ENCODE assay signal across 8 cellular contexts in genomic region chr2:161136696-161137324, GRCh38. TPM values are rescaled to one million over a fixed set of nuclear protein-coding genes. Genes with fewer than 3 reads are reported as not detected.
DNase-seq lines count a peak whose midpoint lies in the region; ATAC-seq and TF ChIP-seq lines count a peak whose summit lies in the region.

No MANE protein-coding gene starts in this region.

- H3K4me1 ChIP-seq in tibial artery: peaks cover 0 to 57% (median 21%) of the 10 kb centered on the region in 4 donors
- H3K4me1 ChIP-seq in adrenal gland (replicated peaks in 1 of 2): peaks cover 9 to 33% of the 10 kb centered on the region in 2 donors

- intact Hi-C loops in activated T-helper 2 cell treated with anti-CD3 and anti-CD28 coated beads, Interferon-gamma antibody, Interleukin-2, Interleukin-4, amounts not matched to agents 10 μg/mL and 5 μg/mL and 100 μg/mL, durations not matched to agents 14 hours and 24 hours and 36 hours (cut with micrococcal nuclease): loop anchor here (1.0 kb wide), 2 partner anchors 14 to 23 kb away; partner anchors contain the start of gene TANK
- intact Hi-C loops in tibial artery (cut with DNase I; ENCODE audit: low total_unique reads): no loop called here
- intact Hi-C loops in adrenal gland (cut with DNase I): no loop called here

- peak; percentile 56 for DNase-seq in GM06990 (ENCODE audit: extremely low read depth, insufficient read length)
- no peak for DNase-seq in activated T-helper 2 cell treated with anti-CD3 and anti-CD28 coated beads, Interferon-gamma antibody, Interleukin-2, Interleukin-4, amounts not matched to agents 10 μg/mL and 5 μg/mL and 100 μg/mL, durations not matched to agents 14 hours and 24 hours and 36 hours (ENCODE audit: low spot score)
- DNase-seq in inferior parietal cortex (ENCODE audit: extremely low spot score): peak; percentile 27
- no peak for DNase-seq in tibial artery
- DNase-seq in NCI-H69 (lab: John Stamatoyannopoulos, UW): no peak
- DNase-seq in adrenal gland: no peak

- H3K36me3 ChIP-seq in GM06990 (ENCODE audit: control insufficient read depth, insufficient read depth, low read length) (no peaks in the 10 kb centered on the region), tibial artery (no peaks in the 10 kb centered on the region), adrenal gland (replicated peaks in 1 of 2) (no peaks in the 10 kb centered on the region)

- TF ChIP-seq CTCF in GM06990 (IDR thresholded peaks at IDR 0.05; ENCODE audit: insufficient read depth, low read length, poor library complexity, severe bottlenecking): no peak
- TF ChIP-seq CTCF in tibial artery (IDR thresholded peaks at IDR 0.05): no peak
- TF ChIP-seq CTCF in adrenal gland (IDR thresholded peaks at IDR 0.05): no peak

- peaks cover 21% of the 10 kb centered on the region for H3K36me3 Mint-ChIP-seq in activated T-helper 2 cell treated with anti-CD3 and anti-CD28 coated beads, Interferon-gamma antibody, Interleukin-2, Interleukin-4, amounts not matched to agents 10 μg/mL and 5 μg/mL and 100 μg/mL, durations not matched to agents 14 hours and 24 hours and 36 hours (ENCODE audit: low read depth)

- peaks cover 9% of the 10 kb centered on the region for H3K9me3 Mint-ChIP-seq in activated T-helper 2 cell treated with anti-CD3 and anti-CD28 coated beads, Interferon-gamma antibody, Interleukin-2, Interleukin-4, amounts not matched to agents 10 μg/mL and 5 μg/mL and 100 μg/mL, durations not matched to agents 14 hours and 24 hours and 36 hours

- peak overlapping the region; percentile 96 for H3K27ac Mint-ChIP-seq in activated T-helper 2 cell treated with anti-CD3 and anti-CD28 coated beads, Interferon-gamma antibody, Interleukin-2, Interleukin-4, amounts not matched to agents 10 μg/mL and 5 μg/mL and 100 μg/mL, durations not matched to agents 14 hours and 24 hours and 36 hours

- H3K4me1 Mint-ChIP-seq in activated T-helper 2 cell treated with anti-CD3 and anti-CD28 coated beads, Interferon-gamma antibody, Interleukin-2, Interleukin-4, amounts not matched to agents 10 μg/mL and 5 μg/mL and 100 μg/mL, durations not matched to agents 14 hours and 24 hours and 36 hours (ENCODE audit: low read depth): peaks cover 44% of the 10 kb centered on the region

- peak overlapping the region; percentile 84 for H3K4me3 ChIP-seq in GM06990 (replicated peaks; ENCODE audit: low read depth, low read length)
- H3K4me3 ChIP-seq in tibial artery: peak overlapping the region; percentile 14 to 19
- peak overlapping the region in 1 of 4 donors; percentile 25 for H3K4me3 ChIP-seq in adrenal gland

- peak overlapping the region; percentile 88 for H3K4me3 Mint-ChIP-seq in activated T-helper 2 cell treated with anti-CD3 and anti-CD28 coated beads, Interferon-gamma antibody, Interleukin-2, Interleukin-4, amounts not matched to agents 10 μg/mL and 5 μg/mL and 100 μg/mL, durations not matched to agents 14 hours and 24 hours and 36 hours (ENCODE audit: low read depth)

- H3K27me3 Mint-ChIP-seq in activated T-helper 2 cell treated with anti-CD3 and anti-CD28 coated beads, Interferon-gamma antibody, Interleukin-2, Interleukin-4, amounts not matched to agents 10 μg/mL and 5 μg/mL and 100 μg/mL, durations not matched to agents 14 hours and 24 hours and 36 hours (ENCODE audit: low read depth): no peaks in the 10 kb centered on the region

- H3K9me3 ChIP-seq in tibial artery (no peaks in the 10 kb centered on the region), adrenal gland (replicated peaks in 1 of 3) (no peaks in the 10 kb centered on the region)

- H3K27ac ChIP-seq in tibial artery (peak overlapping the region; percentile 53 to 54), adrenal gland (peak overlapping the region in 2 of 5 donors; percentile 42 to 52)

- H3K27me3 ChIP-seq in GM06990 (replicated peaks; ENCODE audit: control insufficient read depth, insufficient read depth, low read length) (no peaks in the 10 kb centered on the region), tibial artery (no peaks in the 10 kb centered on the region), adrenal gland (no peaks in the 10 kb centered on the region)

- ATAC-seq in GM19468 (IDR thresholded peaks at IDR 0.05; ENCODE audit: extremely low read depth, unreplicated experiment) (peak; percentile 93), HG03565 (IDR thresholded peaks at IDR 0.05; ENCODE audit: unreplicated experiment) (peak; percentile 77)

- TF ChIP-seq POLR2A in adrenal gland (IDR thresholded peaks at IDR 0.05): no peak

- WGBS in adrenal gland, 4 donors: 42 to 56% (median 48%) methylated on average over 4 of the region's 4 CpGs

RNA-seq across cellular contexts. Expression of gene TANK, which starts 23.4 kb away (rescaled TPM):
- total RNA-seq in activated T-helper 2 cell treated with anti-CD3 and anti-CD28 coated beads, Interferon-gamma antibody, Interleukin-2, Interleukin-4, amounts not matched to agents 10 μg/mL and 5 μg/mL and 100 μg/mL, durations not matched to agents 14 hours and 24 hours and 36 hours: 66.2 and 70.7 TPM in 2 replicates
- total RNA-seq in adrenal gland: 10 to 100 TPM; 45.7 to 90.9 (median 55.0) TPM
- polyA plus RNA-seq in adrenal gland: 10 to 100 TPM; 23.7 to 82.8 (median 34.4) TPM

Comparison
In these comparisons a context has a peak if more than half of its experiments do, and no peak if none do; other contexts are left out.
1. DNase-seq: peak in GM06990 (single experiment) and inferior parietal cortex (single experiment); none in activated T-helper 2 cell treated with anti-CD3 and anti-CD28 coated beads, Interferon-gamma antibody, Interleukin-2, Interleukin-4, amounts not matched to agents 10 μg/mL and 5 μg/mL and 100 μg/mL, durations not matched to agents 14 hours and 24 hours and 36 hours (single experiment), tibial artery (0 of 2), NCI-H69 (single experiment) and adrenal gland (0 of 7).